ENCODE assay signal across 15 cellular contexts in genomic region chr13:93172109-93172508, GRCh38. TPM values are rescaled to one million over a fixed set of nuclear protein-coding genes. Genes with fewer than 3 reads are reported as not detected.
DNase-seq lines count a peak whose midpoint lies in the region; ATAC-seq, FAIRE-seq and TF ChIP-seq lines count a peak whose summit lies in the region.
"Had no signal": no experiment of that assay in that cellular context is flagged by ENCODE, and none has a peak within 500 bp of the region (broad histone marks: within the 10 kb centered on the region; RNA-seq: fewer than 3 reads in every experiment).

No MANE protein-coding gene starts in this region.

- H3K27ac ChIP-seq in WERI-Rb-1 = no peak overlapping the region

- H3K27me3 Mint-ChIP-seq in stimulated activated naive CD8-positive, alpha-beta T cell treated with anti-CD3 and anti-CD28 coated beads, Interleukin-15, amount 100 ng/mL, for 72 hours = no peaks in the 10 kb centered on the region
- H3K27me3 Mint-ChIP-seq: T-helper 17 cell had no signal

- CTCF ChIA-PET in HEK293T (lab: Yijun Ruan, JAX) = no interaction called here

- no peak overlapping the region for H3K4me3 Mint-ChIP-seq in stimulated activated naive CD8-positive, alpha-beta T cell treated with anti-CD3 and anti-CD28 coated beads, Interleukin-15, amount 100 ng/mL, for 72 hours
- H3K4me3 Mint-ChIP-seq: T-helper 17 cell had no signal

- no peak overlapping the region for H3K27ac Mint-ChIP-seq in stimulated activated naive CD8-positive, alpha-beta T cell treated with anti-CD3 and anti-CD28 coated beads, Interleukin-15, amount 100 ng/mL, for 72 hours
- H3K27ac Mint-ChIP-seq: T-helper 17 cell had no signal

- FAIRE-seq in GM19239 (lab: Jason Lieb, UNC) = no peak

- H3K4me3 ChIP-seq in WERI-Rb-1 (ENCODE audit: low read depth, low read length) = no peak overlapping the region
- H3K4me3 ChIP-seq: mucosa of descending colon had no signal

- peak; percentile 53 for ATAC-seq in left lobe of liver
- no peak for ATAC-seq in stimulated activated naive CD8-positive, alpha-beta T cell treated with anti-CD3 and anti-CD28 coated beads, Interleukin-15, amount 100 ng/mL, for 72 hours
- ATAC-seq: mucosa of descending colon, T-helper 17 cell had no signal

- no peaks in the 10 kb centered on the region for H3K27me3 ChIP-seq in WERI-Rb-1 (ENCODE audit: insufficient read depth, low read depth, severe bottlenecking)

- POLR2A ChIA-PET in HEK293T (lab: Yijun Ruan, JAX) = no interaction called here

- DNase-seq in AG09319 (ENCODE audit: extremely low read depth, low read depth) = no peak
- DNase-seq in HEK293T (ENCODE audit: extremely low spot score) = peak; percentile 31
- peak; percentile 38 for DNase-seq in WERI-Rb-1
- DNase-seq in left lobe of liver (ENCODE audit: low spot score) = no peak
- DNase-seq in stimulated activated naive CD8-positive, alpha-beta T cell treated with anti-CD3 and anti-CD28 coated beads, Interleukin-15, amount 100 ng/mL, for 72 hours = no peak
- no peak for DNase-seq in HPDE6-E6E7 (ENCODE audit: extremely low spot score)
- DNase-seq in NCI-H510A treated with DMSO at 0.1 percent for 48 hours (lab: John Stamatoyannopoulos, UW) = no peak
- DNase-seq in GM19239 (ENCODE audit: insufficient read length, low spot score) = no peak
- DNase-seq: activated CD4-positive, alpha-beta T cell treated with anti-CD3 and anti-CD28 coated beads for 4 hours; amygdala; dermis blood vessel endothelial cell; DND-41; mucosa of descending colon; MV-4-11; T-helper 17 cell had no signal

- TF ChIP-seq CTCF in AG09319 (IDR thresholded peaks at IDR 0.05; ENCODE audit: low read depth, low read length) (peak; percentile 21), WERI-Rb-1 (IDR thresholded peaks at IDR 0.05; ENCODE audit: low read depth, low read length) (peak; percentile 42; the same call in 1 of the 2 replicates)

- H3K9me3 Mint-ChIP-seq in stimulated activated naive CD8-positive, alpha-beta T cell treated with anti-CD3 and anti-CD28 coated beads, Interleukin-15, amount 100 ng/mL, for 72 hours = peaks cover 15 to 22% of the 10 kb centered on the region in 2 donors

- H3K36me3 ChIP-seq in WERI-Rb-1 = no peaks in the 10 kb centered on the region

- H3K4me1 Mint-ChIP-seq in stimulated activated naive CD8-positive, alpha-beta T cell treated with anti-CD3 and anti-CD28 coated beads, Interleukin-15, amount 100 ng/mL, for 72 hours = no peaks in the 10 kb centered on the region
- H3K4me1 Mint-ChIP-seq: T-helper 17 cell had no signal

- H3K9me3 ChIP-seq in WERI-Rb-1 (ENCODE audit: severe bottlenecking) = no peaks in the 10 kb centered on the region
- H3K9me3 ChIP-seq: mucosa of descending colon had no signal

TF ChIP-seq in HEK293T, 16 proteins besides CTCF, POLR2A, EP300 and RAD21:
- TF ChIP-seq ZNF384 (IDR thresholded peaks at IDR 0.05) = no peak
- TF ChIP-seq ELF4 (IDR thresholded peaks at IDR 0.05) = no peak
- TF ChIP-seq CTBP1 (IDR thresholded peaks at IDR 0.05; ENCODE audit: borderline replicate concordance) = no peak
- no peak for TF ChIP-seq FOXA1 (IDR thresholded peaks at IDR 0.05)
- no peak for TF ChIP-seq NFRKB (IDR thresholded peaks at IDR 0.05)
- TF ChIP-seq FOXK2 (IDR thresholded peaks at IDR 0.05) = no peak
- TF ChIP-seq BHLHE40 (IDR thresholded peaks at IDR 0.05; ENCODE audit: borderline replicate concordance) = no peak
- TF ChIP-seq ARNT (IDR thresholded peaks at IDR 0.05) = no peak
- no peak for TF ChIP-seq FOXM1 (IDR thresholded peaks at IDR 0.05; ENCODE audit: borderline replicate concordance)
- no peak for TF ChIP-seq L3MBTL2 (conservative IDR thresholded peaks at IDR 0.05)
- TF ChIP-seq TARDBP (IDR thresholded peaks at IDR 0.05) = no peak
- no peak for TF ChIP-seq HDGF (IDR thresholded peaks at IDR 0.05; ENCODE audit: borderline replicate concordance)
- TF ChIP-seq PKNOX1 (IDR thresholded peaks at IDR 0.05) = no peak
- TF ChIP-seq SP1 (IDR thresholded peaks at IDR 0.05) = no peak
- TF ChIP-seq LEF1 (IDR thresholded peaks at IDR 0.05; ENCODE audit: borderline replicate concordance) = no peak
- TF ChIP-seq SUZ12 (IDR thresholded peaks at IDR 0.05) = no peak

RNA-seq across cellular contexts. Expression of gene GPC6, which starts 54.5 kb away (rescaled TPM):
- 15.6 TPM for total RNA-seq in left lobe of liver
- total RNA-seq: T-helper 17 cell had no signal

Comparison
In these comparisons a context has a peak if more than half of its experiments do, and no peak if none do; other contexts are left out.
1. DNase-seq: peak in HEK293T (single experiment) and WERI-Rb-1 (single experiment); none in AG09319 (single experiment), left lobe of liver (single experiment), stimulated activated naive CD8-positive, alpha-beta T cell treated with anti-CD3 and anti-CD28 coated beads, Interleukin-15, amount 100 ng/mL, for 72 hours (0 of 2), HPDE6-E6E7 (single experiment), NCI-H510A treated with DMSO at 0.1 percent for 48 hours (single experiment) and GM19239 (single experiment).